In genomic region chr6:114997813-114998292, GRCh38 we compare ENCODE assay signal across 10 cellular contexts.
DNase-seq lines count a peak whose midpoint lies in the region; ATAC-seq, FAIRE-seq and TF ChIP-seq lines count a peak whose summit lies in the region.
"Had no signal": no experiment of that assay in that cellular context is flagged by ENCODE, and none has a peak within 500 bp of the region (broad histone marks: within the 10 kb centered on the region; RNA-seq: fewer than 3 reads in every experiment).

No MANE protein-coding gene starts in this region.

- H3K27me3 ChIP-seq in pancreas: no peaks in the 10 kb centered on the region

- 82 to 88% methylated on average over 4 of the region's 4 CpGs for WGBS in pancreas, 2 donors

- FAIRE-seq in GM12891 (lab: Jason Lieb, UNC) (no peak), pancreas (lab: Jason Lieb, UNC) (no peak)

- no peaks in the 10 kb centered on the region for H3K4me1 ChIP-seq in pancreas

- DNase-seq in GM12891 (ENCODE audit: insufficient read length, low spot score) (no peak), SW 1271 (lab: John Stamatoyannopoulos, UW) (peak; percentile 14 to 20), pancreas (no peak), NCI-H345 treated with DMSO at 0.1 percent for 48 hours (lab: John Stamatoyannopoulos, UW; ENCODE audit: unreplicated experiment) (no peak), NCI-H2196 (lab: John Stamatoyannopoulos, UW; ENCODE audit: unreplicated experiment) (no peak)
- no peak for DNase-seq in stimulated activated CD4-positive, alpha-beta T cell treated with anti-CD3 and anti-CD28 coated beads, Interleukin-2, amount 100 ng/mL, for 48 hours
- DNase-seq: erythroblast, mesendoderm had no signal

- TF ChIP-seq POLR2A in GM12891 (IDR thresholded peaks at IDR 0.05; ENCODE audit: low read depth, low read length): no peak

- intact Hi-C loops in pancreas (cut with DNase I): no loop called here

- TF ChIP-seq CTCF in pancreas (IDR thresholded peaks at IDR 0.05): no peak

- no peaks in the 10 kb centered on the region for H3K36me3 ChIP-seq in pancreas

- ATAC-seq in GM19397 (IDR thresholded peaks at IDR 0.05; ENCODE audit: unreplicated experiment): peak; percentile 73
- peak; percentile 74 for ATAC-seq in HG03045 (IDR thresholded peaks at IDR 0.05; ENCODE audit: unreplicated experiment)
- no peak for ATAC-seq in pancreas

- no peak overlapping the region for H3K4me3 ChIP-seq in pancreas

- H3K9me3 ChIP-seq in pancreas: no peaks in the 10 kb centered on the region

- no peak overlapping the region for H3K27ac ChIP-seq in pancreas

TF ChIP-seq in GM12891, 5 proteins besides CTCF, POLR2A, EP300 and RAD21:
- peak; percentile 35; the same call in 1 of the 2 replicates for TF ChIP-seq SPI1 (IDR thresholded peaks at IDR 0.05; ENCODE audit: low read depth, low read length)
- TF ChIP-seq POU2F2 (IDR thresholded peaks at IDR 0.05; ENCODE audit: low read depth, low read length): no peak
- no peak for TF ChIP-seq PAX5 (IDR thresholded peaks at IDR 0.05; ENCODE audit: insufficient read depth, low read length, severe bottlenecking)
TF ChIP-seq in GM12891: peak in this region for 1.

Comparison
In these comparisons a context has a peak if more than half of its experiments do, and no peak if none do; other contexts are left out.
1. DNase-seq: peak in SW 1271 (2 of 2); none in GM12891 (single experiment), pancreas (0 of 6), NCI-H345 treated with DMSO at 0.1 percent for 48 hours (single experiment), NCI-H2196 (single experiment) and stimulated activated CD4-positive, alpha-beta T cell treated with anti-CD3 and anti-CD28 coated beads, Interleukin-2, amount 100 ng/mL, for 48 hours (0 of 2).
2. ATAC-seq: peak in GM19397 (single experiment) and HG03045 (single experiment); none in pancreas (0 of 4).